ENCODE assay signal across 17 cellular contexts in the genomic region with DNA sequence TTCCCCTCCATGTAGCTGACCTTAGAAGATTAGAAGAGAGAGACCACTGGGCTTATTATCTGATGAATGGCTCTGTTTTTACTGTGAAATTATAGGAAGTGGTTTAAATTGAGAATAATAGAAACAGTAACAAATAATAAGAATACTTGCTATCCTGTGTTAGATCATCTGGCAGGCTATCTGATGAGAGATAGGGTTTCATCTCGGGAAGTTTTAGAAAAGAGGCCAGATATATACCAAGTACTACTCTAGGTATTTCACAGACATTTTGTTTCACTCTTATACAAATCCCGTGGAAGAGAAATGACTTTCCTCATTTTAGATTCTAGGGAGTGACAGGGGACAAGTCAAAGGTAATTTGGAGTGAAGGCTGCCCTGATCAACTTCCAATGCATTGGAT.
DNase-seq lines count a peak whose midpoint lies in the region; ATAC-seq, FAIRE-seq and TF ChIP-seq lines count a peak whose summit lies in the region.
"Had no signal": no experiment of that assay in that cellular context is flagged by ENCODE, and none has a peak within 500 bp of the region (broad histone marks: within the 10 kb centered on the region; RNA-seq: fewer than 3 reads in every experiment).

No MANE protein-coding gene starts in this region.

- H3K27ac ChIP-seq in HepG2 (ENCODE audit: extremely low read length, insufficient read depth, low read length) (peak overlapping the region; percentile 72), right lobe of liver (no peak overlapping the region), endothelial cell of umbilical vein (ENCODE audit: insufficient read depth, low read depth, low read length) (no peak overlapping the region), osteoblast (ENCODE audit: low read depth, low read length) (peak overlapping the region; percentile 98)
- H3K27ac ChIP-seq: RWPE1 had no signal

- H3K4me3 ChIP-seq in HepG2 (replicated peaks in 1 of 3; ENCODE audit: insufficient read depth in 1 of 3, low read depth in 2 of 3, low read length in 3 of 3) = no peak overlapping the region
- H3K4me3 ChIP-seq in right lobe of liver = no peak overlapping the region
- H3K4me3 ChIP-seq in endothelial cell of umbilical vein (replicated peaks in 1 of 3; ENCODE audit: insufficient read depth in 1 of 3, low read depth in 1 of 3, low read length in 3 of 3) = no peak overlapping the region
- H3K4me3 ChIP-seq in osteoblast (ENCODE audit: insufficient read depth, low read length) = no peak overlapping the region
- H3K4me3 ChIP-seq: HAP-1 had no signal

- BruUV-seq in HepG2 (replicated peaks; lab: Mats Ljungman, UMichigan) (no TSS peak), endothelial cell of umbilical vein (replicated peaks; lab: Mats Ljungman, UMichigan) (no TSS peak)

- FAIRE-seq in HepG2 (lab: Jason Lieb, UNC) (no peak), endothelial cell of umbilical vein (lab: Jason Lieb, UNC) (no peak), GM12892 (lab: Jason Lieb, UNC) (no peak)
- FAIRE-seq: A204.1 had no signal

- no peak for TF ChIP-seq EP300 in HepG2 (IDR thresholded peaks at IDR 0.05; ENCODE audit: low read depth in 2 of 2, low read length in 2 of 2)
- TF ChIP-seq EP300 in HepG2 (CRISPR knock-in tag; IDR thresholded peaks at IDR 0.05; ENCODE audit: borderline replicate concordance) = no peak

- WGBS in HepG2 (ENCODE audit: low lambda C conversion rate) = 94% methylated on average over 2 of the region's 2 CpGs
- 69% methylated on average over 2 of the region's 2 CpGs for WGBS in right lobe of liver (ENCODE audit: insufficient coverage, low coverage, low lambda C conversion rate, missing lambda C conversion rate)

- H3K36me3 ChIP-seq in HepG2 (replicated peaks in 1 of 2; ENCODE audit: control insufficient read depth in 1 of 2, insufficient read depth in 2 of 2, low read length in 2 of 2) (peaks cover 0 to 6% of the 10 kb centered on the region in 2 experiments; a peak in 2 of 5 replicates), right lobe of liver (no peaks in the 10 kb centered on the region), endothelial cell of umbilical vein (ENCODE audit: control insufficient read depth in 2 of 2, extremely low read depth in 1 of 2, insufficient read depth in 2 of 2, low read length in 2 of 2) (no peaks in the 10 kb centered on the region), osteoblast (ENCODE audit: insufficient read depth, low read length) (peaks cover 3% of the 10 kb centered on the region)
- H3K36me3 ChIP-seq: HAP-1 had no signal

- no peak overlapping the region for H3K9ac ChIP-seq in HepG2 (ENCODE audit: insufficient read depth, low read depth, low read length)
- H3K9ac ChIP-seq in endothelial cell of umbilical vein (replicated peaks; ENCODE audit: extremely low read depth, insufficient read depth, low read length) = no peak overlapping the region

- no peaks in the 10 kb centered on the region for H4K20me1 ChIP-seq in HepG2 (ENCODE audit: insufficient read depth, low read length)
- no peaks in the 10 kb centered on the region for H4K20me1 ChIP-seq in endothelial cell of umbilical vein (replicated peaks; ENCODE audit: control insufficient read depth, extremely low read depth, insufficient read depth, low read length)
- no peaks in the 10 kb centered on the region for H4K20me1 ChIP-seq in osteoblast (ENCODE audit: insufficient read depth, low read length)

- H3K4me1 ChIP-seq in HepG2 (ENCODE audit: insufficient read depth, low read length) (peaks cover 63% of the 10 kb centered on the region), right lobe of liver (no peaks in the 10 kb centered on the region), endothelial cell of umbilical vein (ENCODE audit: control insufficient read depth, extremely low read depth, insufficient read depth, low read length) (peaks cover 48% of the 10 kb centered on the region), osteoblast (ENCODE audit: insufficient read depth, low read length) (peaks cover 61% of the 10 kb centered on the region)

- H2AFZ ChIP-seq in HepG2 (ENCODE audit: low read length) = no peak overlapping the region
- no peak overlapping the region for H2AFZ ChIP-seq in endothelial cell of umbilical vein (ENCODE audit: low read depth, low read length)
- no peak overlapping the region for H2AFZ ChIP-seq in osteoblast (ENCODE audit: low read length)

- DNase-seq in HepG2 (ENCODE audit: low spot score) (no peak), right lobe of liver (no peak), endothelial cell of umbilical vein (ENCODE audit: low read depth, low spot score) (no peak), osteoblast (ENCODE audit: insufficient read length, low spot score, missing footprints) (no peak), NCI-H524 (lab: John Stamatoyannopoulos, UW) (no peak), posterior cingulate gyrus (no peak), GM12892 (ENCODE audit: insufficient read length) (no peak)
- no peak for DNase-seq in stimulated activated CD4-positive, alpha-beta T cell treated with anti-CD3 and anti-CD28 coated beads, Interleukin-15, amount 100 ng/mL, for 24 hours
- DNase-seq: DMS153, Kasumi-1, NCI-H1105, NCI-H1694 treated with DMSO at 0.1 percent for 48 hours, NCI-H345, OCI-M1 had no signal

- POLR2A ChIA-PET in HepG2 (lab: Yijun Ruan, JAX) (interaction anchor here (1.0 to 1.3 kb wide), 3 partner anchors 11 to 198 kb away, joined by 3 to 13 read pairs (median 5); partner anchors contain the start of gene MAML2), endothelial cell of umbilical vein (lab: Charles Lee) (no interaction called here)

- ATAC-seq in HepG2 (no peak; the same call in 2 of the 3 replicates), right lobe of liver (no peak)

- intact Hi-C loops in HepG2 (cut with micrococcal nuclease; ENCODE audit: unreplicated experiment) = no loop called here
- intact Hi-C loops in right lobe of liver (cut with DNase I) = no loop called here
- intact Hi-C loops in endothelial cell of umbilical vein (cut with micrococcal nuclease) = no loop called here
- intact Hi-C loops in posterior cingulate gyrus (cut with DNase I) = no loop called here

- H3K27me3 ChIP-seq in HepG2 (ENCODE audit: control insufficient read depth in 1 of 2, insufficient read depth in 2 of 2, low read length in 2 of 2) = no peaks in the 10 kb centered on the region
- H3K27me3 ChIP-seq in right lobe of liver = no peaks in the 10 kb centered on the region
- H3K27me3 ChIP-seq in endothelial cell of umbilical vein (ENCODE audit: control insufficient read depth in 2 of 2, insufficient read depth in 2 of 2, low read length in 2 of 2) = no peaks in the 10 kb centered on the region
- H3K27me3 ChIP-seq in osteoblast (ENCODE audit: insufficient read depth, low read length) = no peaks in the 10 kb centered on the region

- no peak for TF ChIP-seq CTCF in HepG2 (CRISPR knock-in tag; IDR thresholded peaks at IDR 0.05)
- no peak for TF ChIP-seq CTCF in right lobe of liver (IDR thresholded peaks at IDR 0.05)
- TF ChIP-seq CTCF in endothelial cell of umbilical vein (IDR thresholded peaks at IDR 0.05; ENCODE audit: extremely low read depth in 1 of 2, insufficient read depth in 1 of 2, low read depth in 1 of 2, low read length in 2 of 2) = no peak
- TF ChIP-seq CTCF in osteoblast (IDR thresholded peaks at IDR 0.05; ENCODE audit: extremely low read depth, low read depth, low read length) = no peak

- H3K4me2 ChIP-seq in HepG2 (ENCODE audit: low read depth, low read length) (peak overlapping the region; percentile 9; the same call in 1 of the 2 replicates), endothelial cell of umbilical vein (ENCODE audit: insufficient read depth, low read length) (peak overlapping the region; percentile 37), osteoblast (ENCODE audit: insufficient read depth, low read length) (peak overlapping the region; percentile 45)

- H3K79me2 ChIP-seq in HepG2 (ENCODE audit: insufficient read depth, low read length) (no peaks in the 10 kb centered on the region), endothelial cell of umbilical vein (ENCODE audit: control insufficient read depth, insufficient read depth, low read length) (no peaks in the 10 kb centered on the region), osteoblast (ENCODE audit: insufficient read depth, low read length) (peaks cover 64% of the 10 kb centered on the region)

- in situ Hi-C loops in HepG2 (cut with HindIII; ENCODE audit: extremely low pct_ligation_motif_present, low pct_unique_long_range_greater_than_20kb) = no loop called here

- dilution Hi-C loops in endothelial cell of umbilical vein (cut with MboI; ENCODE audit: extremely low pct_ligation_motif_present, low sequenced_read_pairs) = no loop called here

- TF ChIP-seq RAD21 in HepG2 (CRISPR knock-in tag; IDR thresholded peaks at IDR 0.05) = no peak

- CTCF ChIA-PET in HepG2 (lab: Yijun Ruan, JAX; ENCODE audit: low intra/inter-chr PET ratio, low total read pairs) (no interaction called here), endothelial cell of umbilical vein (lab: Charles Lee) (interaction anchor here (0.7 to 4.5 kb wide), 2 partner anchors 199 to 295 kb away, joined by 3 to 20 read pairs; partner anchors contain the start of gene MAML2)

- H3K9me1 ChIP-seq in endothelial cell of umbilical vein (replicated peaks; ENCODE audit: control insufficient read depth, extremely low read depth, insufficient read depth, low read length) = no peaks in the 10 kb centered on the region

- H3K9me3 ChIP-seq in HepG2 (ENCODE audit: low read length) (no peaks in the 10 kb centered on the region), right lobe of liver (no peaks in the 10 kb centered on the region), endothelial cell of umbilical vein (replicated peaks; ENCODE audit: control insufficient read depth, insufficient read depth, low read length) (no peaks in the 10 kb centered on the region), osteoblast (ENCODE audit: low read depth, low read length) (no peaks in the 10 kb centered on the region)
- H3K9me3 ChIP-seq: HAP-1 had no signal

- TF ChIP-seq POLR2A in HepG2 (IDR thresholded peaks at IDR 0.05; ENCODE audit: insufficient read depth in 1 of 2, low read depth in 2 of 2, low read length in 2 of 2) (no peak), right lobe of liver (IDR thresholded peaks at IDR 0.05) (no peak), endothelial cell of umbilical vein (IDR thresholded peaks at IDR 0.05; ENCODE audit: low read depth, low read length) (no peak), GM12892 (IDR thresholded peaks at IDR 0.05; ENCODE audit: low read depth, low read length) (no peak)

TF ChIP-seq in endothelial cell of umbilical vein, 7 proteins besides CTCF, POLR2A, EP300 and RAD21:
- TF ChIP-seq MYC (IDR thresholded peaks at IDR 0.05; ENCODE audit: low read depth, low read length) (no peak), FOS (IDR thresholded peaks at IDR 0.05; ENCODE audit: borderline replicate concordance, insufficient read depth, low read length) (no peak), JUN (IDR thresholded peaks at IDR 0.05; ENCODE audit: borderline replicate concordance, insufficient read depth, insufficient read length, low read depth) (no peak), POLR2AphosphoS5 (IDR thresholded peaks at IDR 0.05; ENCODE audit: insufficient read depth, low read depth, low read length) (no peak), GATA2 (IDR thresholded peaks at IDR 0.05; ENCODE audit: insufficient read depth, insufficient read length, low read depth, low read length) (no peak)

Comparison
In these comparisons a context has a peak if more than half of its experiments do, and no peak if none do; other contexts are left out.
1. H3K27ac ChIP-seq: peak in HepG2 (single experiment) and osteoblast (single experiment); none in right lobe of liver (0 of 3) and endothelial cell of umbilical vein (single experiment).
2. Peak in every context shown above with its lines, with median percentiles within 50 percentile points of each other: H3K4me2 ChIP-seq.